ENCODE assay signal across 8 cellular contexts in the genomic region with DNA sequence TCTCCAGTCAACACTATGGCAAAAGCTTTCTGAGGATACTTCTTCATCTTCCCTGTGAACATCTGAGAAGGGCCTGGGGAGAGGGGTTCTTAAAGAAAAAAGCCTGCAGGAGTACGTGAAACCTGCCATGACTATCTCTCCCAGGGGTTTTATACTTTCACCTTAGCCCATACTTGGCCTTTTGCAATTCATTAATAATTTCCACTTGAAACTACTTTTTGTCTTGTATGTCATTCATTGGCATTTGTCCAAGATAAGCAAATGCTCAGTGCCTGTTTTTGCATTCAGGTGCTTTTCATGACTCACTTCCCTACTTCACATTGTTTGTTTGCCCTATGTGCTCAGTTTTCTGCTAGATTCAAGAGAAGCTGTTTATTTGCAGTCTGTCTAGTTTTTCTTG.
DNase-seq lines count a peak whose midpoint lies in the region; ATAC-seq and TF ChIP-seq lines count a peak whose summit lies in the region.

No MANE protein-coding gene starts in this region.

- POLR2A ChIA-PET in RWPE1 (lab: Yijun Ruan, JAX; ENCODE audit: low non-redundant PET): no interaction called here

- H3K4me1 ChIP-seq in lower lobe of right lung: no peaks in the 10 kb centered on the region

- CTCF ChIA-PET in RWPE1 (lab: Yijun Ruan, JAX): interaction anchor here (1.0 kb wide), 1 partner anchor 10 kb away, joined by 7 read pairs; no protein-coding TSS in a partner anchor

- TF ChIP-seq CTCF in RWPE1 (conservative IDR thresholded peaks at IDR 0.05; ENCODE audit: low read depth): no peak
- no peak for TF ChIP-seq CTCF in lower lobe of right lung (IDR thresholded peaks at IDR 0.05)
- TF ChIP-seq CTCF in lower leg skin (IDR thresholded peaks at IDR 0.05): no peak

- no peak for TF ChIP-seq POLR2A in lower leg skin (IDR thresholded peaks at IDR 0.05)

- ATAC-seq in GM21423 (IDR thresholded peaks at IDR 0.05; ENCODE audit: unreplicated experiment) (peak; percentile 87), lower lobe of right lung (peak; percentile 83 to 98)

- H3K27ac ChIP-seq in RWPE1: no peak overlapping the region
- H3K27ac ChIP-seq in lower lobe of right lung: no peak overlapping the region

- DNase-seq in DMS153 treated with DMSO at 0.1 percent for 48 hours (lab: John Stamatoyannopoulos, UW; ENCODE audit: unreplicated experiment): peak; percentile 93
- DNase-seq in HK-2 (ENCODE audit: unreplicated experiment): peak; percentile 5
- DNase-seq in RWPE1 (ENCODE audit: low spot score): peak; percentile 75
- no peak for DNase-seq in lower lobe of right lung
- no peak for DNase-seq in lower leg skin (ENCODE audit: low spot score in 2 of 2)
- no peak for DNase-seq in activated CD8-positive, alpha-beta memory T cell treated with anti-CD3 and anti-CD28 coated beads, Interleukin-2, amount 50 U/mL, for 4 hours
- DNase-seq in inferior parietal cortex (ENCODE audit: extremely low spot score): no peak

- no peak overlapping the region for H3K4me3 ChIP-seq in lower lobe of right lung
- H3K4me3 ChIP-seq in lower leg skin (ENCODE audit: low read depth, poor library complexity, severe bottlenecking): no peak overlapping the region

- H3K36me3 ChIP-seq in lower lobe of right lung: no peaks in the 10 kb centered on the region

- intact Hi-C loops in lower lobe of right lung (cut with DNase I) (no loop called here), lower leg skin (cut with DNase I; ENCODE audit: low total_unique reads) (no loop called here)

- no peaks in the 10 kb centered on the region for H3K27me3 ChIP-seq in lower lobe of right lung (ENCODE audit: low read depth)

- H3K9me3 ChIP-seq in lower lobe of right lung: no peaks in the 10 kb centered on the region

- 63 to 72% methylated on average over 1 of the region's 1 CpG for WGBS in lower leg skin, 2 donors

Comparison
In these comparisons a context has a peak if more than half of its experiments do, and no peak if none do; other contexts are left out.
1. DNase-seq: peak in DMS153 treated with DMSO at 0.1 percent for 48 hours (single experiment), HK-2 (single experiment) and RWPE1 (single experiment); none in lower lobe of right lung (single experiment), lower leg skin (0 of 2), activated CD8-positive, alpha-beta memory T cell treated with anti-CD3 and anti-CD28 coated beads, Interleukin-2, amount 50 U/mL, for 4 hours (single experiment) and inferior parietal cortex (single experiment).